In genomic region chr3:55654123-55654787, GRCh38 we compare ENCODE assay signal across 11 cellular contexts.
DNase-seq lines count a peak whose midpoint lies in the region; ATAC-seq and TF ChIP-seq lines count a peak whose summit lies in the region.
"Had no signal": no experiment of that assay in that cellular context is flagged by ENCODE, and none has a peak within 500 bp of the region (broad histone marks: within the 10 kb centered on the region; RNA-seq: fewer than 3 reads in every experiment).

No MANE protein-coding gene starts in this region.

- intact Hi-C loops in activated T-helper 2 cell treated with anti-CD3 and anti-CD28 coated beads, Interferon-gamma antibody, Interleukin-2, Interleukin-4, amounts not matched to agents 10 μg/mL and 5 μg/mL and 100 μg/mL, durations not matched to agents 14 hours and 24 hours and 36 hours (cut with micrococcal nuclease): no loop called here

- H3K4me1 Mint-ChIP-seq in activated T-helper 2 cell treated with anti-CD3 and anti-CD28 coated beads, Interferon-gamma antibody, Interleukin-2, Interleukin-4, amounts not matched to agents 10 μg/mL and 5 μg/mL and 100 μg/mL, durations not matched to agents 14 hours and 24 hours and 36 hours (ENCODE audit: low read depth): no peaks in the 10 kb centered on the region

- peak; percentile 37 for DNase-seq in GM13976 (ENCODE audit: low spot score)
- DNase-seq in Jurkat, Clone E6-1 (ENCODE audit: low read depth, low spot score): peak; percentile 49
- no peak for DNase-seq in Kasumi-1 (lab: John Stamatoyannopoulos, UW)
- DNase-seq in activated T-helper 2 cell treated with anti-CD3 and anti-CD28 coated beads, Interferon-gamma antibody, Interleukin-2, Interleukin-4, amounts not matched to agents 10 μg/mL and 5 μg/mL and 100 μg/mL, durations not matched to agents 14 hours and 24 hours and 36 hours (ENCODE audit: low spot score): no peak
- DNase-seq in NAMALWA (ENCODE audit: low spot score): no peak
- DNase-seq in occipital lobe (lab: John Stamatoyannopoulos, UW): no peak
- DNase-seq: activated CD4-positive, alpha-beta T cell treated with anti-CD3 and anti-CD28 coated beads for 4 hours; ovary had no signal

- ATAC-seq in GM19397 (IDR thresholded peaks at IDR 0.05; ENCODE audit: unreplicated experiment) (peak; percentile 76), HG02870 (IDR thresholded peaks at IDR 0.05; ENCODE audit: unreplicated experiment) (peak; percentile 82)
- ATAC-seq: Panc1 had no signal

- no peaks in the 10 kb centered on the region for H3K9me3 Mint-ChIP-seq in activated T-helper 2 cell treated with anti-CD3 and anti-CD28 coated beads, Interferon-gamma antibody, Interleukin-2, Interleukin-4, amounts not matched to agents 10 μg/mL and 5 μg/mL and 100 μg/mL, durations not matched to agents 14 hours and 24 hours and 36 hours

- H3K27me3 Mint-ChIP-seq in activated T-helper 2 cell treated with anti-CD3 and anti-CD28 coated beads, Interferon-gamma antibody, Interleukin-2, Interleukin-4, amounts not matched to agents 10 μg/mL and 5 μg/mL and 100 μg/mL, durations not matched to agents 14 hours and 24 hours and 36 hours (ENCODE audit: low read depth): no peaks in the 10 kb centered on the region

- no peaks in the 10 kb centered on the region for H3K36me3 Mint-ChIP-seq in activated T-helper 2 cell treated with anti-CD3 and anti-CD28 coated beads, Interferon-gamma antibody, Interleukin-2, Interleukin-4, amounts not matched to agents 10 μg/mL and 5 μg/mL and 100 μg/mL, durations not matched to agents 14 hours and 24 hours and 36 hours (ENCODE audit: low read depth)

- no peak overlapping the region for H3K4me3 ChIP-seq in Jurkat, Clone E6-1 (ENCODE audit: low read length)
- H3K4me3 ChIP-seq: ovary had no signal

- H3K4me3 Mint-ChIP-seq in activated T-helper 2 cell treated with anti-CD3 and anti-CD28 coated beads, Interferon-gamma antibody, Interleukin-2, Interleukin-4, amounts not matched to agents 10 μg/mL and 5 μg/mL and 100 μg/mL, durations not matched to agents 14 hours and 24 hours and 36 hours (ENCODE audit: low read depth): no peak overlapping the region

- no peak overlapping the region for H3K27ac Mint-ChIP-seq in activated T-helper 2 cell treated with anti-CD3 and anti-CD28 coated beads, Interferon-gamma antibody, Interleukin-2, Interleukin-4, amounts not matched to agents 10 μg/mL and 5 μg/mL and 100 μg/mL, durations not matched to agents 14 hours and 24 hours and 36 hours

- in situ Hi-C loops in GM13976 (cut with MboI; ENCODE audit: low sequenced_read_pairs, unreplicated experiment): no loop called here

- TF ChIP-seq CTCF in GM13976 (IDR thresholded peaks at IDR 0.05; ENCODE audit: borderline replicate concordance, control extremely low read depth, extremely low read depth, insufficient read depth, missing control alignments): no peak

Comparison
In these comparisons a context has a peak if more than half of its experiments do, and no peak if none do; other contexts are left out.
1. DNase-seq: peak in GM13976 (single experiment) and Jurkat, Clone E6-1 (single experiment); none in Kasumi-1 (0 of 2), activated T-helper 2 cell treated with anti-CD3 and anti-CD28 coated beads, Interferon-gamma antibody, Interleukin-2, Interleukin-4, amounts not matched to agents 10 μg/mL and 5 μg/mL and 100 μg/mL, durations not matched to agents 14 hours and 24 hours and 36 hours (single experiment), NAMALWA (single experiment) and occipital lobe (single experiment).